27 cellular contexts compared by ENCODE assay signal in genomic region chr18:2894841-2895370, GRCh38. TPM values are rescaled to one million over a fixed set of nuclear protein-coding genes. Genes with fewer than 3 reads are reported as not detected.
DNase-seq lines count a peak whose midpoint lies in the region; ATAC-seq, FAIRE-seq and TF ChIP-seq lines count a peak whose summit lies in the region.
"Had no signal": no experiment of that assay in that cellular context is flagged by ENCODE, and none has a peak within 500 bp of the region (broad histone marks: within the 10 kb centered on the region; RNA-seq: fewer than 3 reads in every experiment).

No MANE protein-coding gene starts in this region.

- H3K4me3 ChIP-seq in mesendoderm (ENCODE audit: low read length) (no peak overlapping the region), smooth muscle cell (no peak overlapping the region)
- H3K4me3 ChIP-seq: adrenal gland, skin epidermis had no signal

- peaks cover 41% of the 10 kb centered on the region for H3K4me1 Mint-ChIP-seq in activated CD4-positive, alpha-beta T cell treated with anti-CD3 and anti-CD28 coated beads for 36 hours
- H3K4me1 Mint-ChIP-seq in T-helper 17 cell: peaks cover 31% of the 10 kb centered on the region

- peak overlapping the region; percentile 1 for H3K27ac Mint-ChIP-seq in activated CD4-positive, alpha-beta T cell treated with anti-CD3 and anti-CD28 coated beads for 36 hours
- H3K27ac Mint-ChIP-seq in T-helper 17 cell: peak overlapping the region; percentile 79
- H3K27ac Mint-ChIP-seq: activated naive CD4-positive, alpha-beta T cell treated with anti-CD3 and anti-CD28 coated beads for 36 hours had no signal

- CTCF ChIA-PET in activated CD4-positive, alpha-beta T cell treated with anti-CD3 and anti-CD28 coated beads for 36 hours (lab: Charles Lee): interaction anchor here (0.5 to 1.2 kb wide), 3 partner anchors 18 to 90 kb away, joined by 3 to 6 read pairs (median 3); no protein-coding TSS in a partner anchor

- H3F3A ChIP-seq in smooth muscle cell (ENCODE audit: low read depth): no peaks in the 10 kb centered on the region

- H3K79me2 ChIP-seq in mesendoderm (ENCODE audit: control insufficient read depth, insufficient read depth, low read length) (no peaks in the 10 kb centered on the region), smooth muscle cell (ENCODE audit: low read depth) (no peaks in the 10 kb centered on the region)

- no peak overlapping the region for H4K5ac ChIP-seq in mesendoderm (ENCODE audit: low read length)

- DNase-seq in activated CD4-positive, alpha-beta T cell treated with anti-CD3 and anti-CD28 coated beads for 36 hours: no peak
- DNase-seq in activated CD4-positive, alpha-beta T cell treated with anti-CD3 and anti-CD28 coated beads for 1 hour: no peak
- DNase-seq in D721Med (ENCODE audit: insufficient read length, low spot score) (peak; percentile 59), T-helper 17 cell (no peak), mesendoderm (peak; percentile 51), smooth muscle cell (lab: John Stamatoyannopoulos, UW; ENCODE audit: unreplicated experiment) (no peak)
- DNase-seq: activated CD4-positive, alpha-beta T cell treated with anti-CD3 and anti-CD28 coated beads for 48 hours; activated naive CD4-positive, alpha-beta T cell treated with anti-CD3 and anti-CD28 coated beads for 36 hours; adrenal gland; GOT3; hippocampal formation; mammary epithelial cell; NCI-H1092 treated with DMSO at 0.1 percent for 48 hours; NCI-H187; NCI-H2171; NCI-H524; SK-N-SH; stimulated activated naive CD4-positive, alpha-beta T cell; T-helper 9 cell had no signal

- no peak overlapping the region for H3K18ac ChIP-seq in mesendoderm (ENCODE audit: low read length)

- H3K79me1 ChIP-seq in mesendoderm (ENCODE audit: low read length): no peaks in the 10 kb centered on the region

- H3K56ac ChIP-seq in mesendoderm (ENCODE audit: low read length): no peak overlapping the region

- H2BK15ac ChIP-seq in mesendoderm (replicated peaks; ENCODE audit: low read depth): no peak overlapping the region

- no peaks in the 10 kb centered on the region for H4K20me1 ChIP-seq in smooth muscle cell (ENCODE audit: low read depth)

- H3K23ac ChIP-seq in mesendoderm (ENCODE audit: low read length): no peak overlapping the region

- no peak overlapping the region for H2AK5ac ChIP-seq in mesendoderm (ENCODE audit: low read length)

- H3K9me3 Mint-ChIP-seq in activated CD4-positive, alpha-beta T cell treated with anti-CD3 and anti-CD28 coated beads for 36 hours (ENCODE audit: low read depth): peaks cover 9% of the 10 kb centered on the region

- H3K9ac ChIP-seq in mesendoderm (ENCODE audit: low read length) (no peak overlapping the region), smooth muscle cell (ENCODE audit: low read depth) (no peak overlapping the region)
- H3K9ac ChIP-seq: SK-N-SH had no signal

- H3K4me3 Mint-ChIP-seq in activated CD4-positive, alpha-beta T cell treated with anti-CD3 and anti-CD28 coated beads for 36 hours: no peak overlapping the region
- H3K4me3 Mint-ChIP-seq in T-helper 17 cell: no peak overlapping the region
- H3K4me3 Mint-ChIP-seq: activated naive CD4-positive, alpha-beta T cell treated with anti-CD3 and anti-CD28 coated beads for 36 hours; natural killer cell treated with Interleukin-12 subunit alpha and Interleukin-12 subunit beta and Interleukin-15 and Interleukin-18, amount 100 ng/mL, for 72 hours had no signal

- H3K36me3 Mint-ChIP-seq in activated CD4-positive, alpha-beta T cell treated with anti-CD3 and anti-CD28 coated beads for 36 hours (ENCODE audit: low read depth): peaks cover 16% of the 10 kb centered on the region
- no peaks in the 10 kb centered on the region for H3K36me3 Mint-ChIP-seq in T-helper 17 cell (ENCODE audit: low read depth)
- H3K36me3 Mint-ChIP-seq: brain; natural killer cell treated with Interleukin-12 subunit alpha and Interleukin-12 subunit beta and Interleukin-15 and Interleukin-18, amount 100 ng/mL, for 72 hours had no signal

- H2BK120ac ChIP-seq in mesendoderm (ENCODE audit: low read depth, low read length): no peak overlapping the region

- no CpG with 5 or more reads among the region's 2 CpGs for WGBS in mesendoderm (ENCODE audit: extremely low coverage, insufficient coverage, low lambda C conversion rate)
- WGBS in smooth muscle cell (ENCODE audit: low lambda C conversion rate): 73% methylated on average over 2 of the region's 2 CpGs

- H3K27ac ChIP-seq in mesendoderm (ENCODE audit: low read depth, low read length) (no peak overlapping the region), smooth muscle cell (ENCODE audit: low read depth) (no peak overlapping the region)
- H3K27ac ChIP-seq: adrenal gland, skin epidermis had no signal

- no peaks in the 10 kb centered on the region for H3K4me1 ChIP-seq in mesendoderm (ENCODE audit: control insufficient read depth, low read depth, low read length)
- H3K4me1 ChIP-seq in smooth muscle cell (ENCODE audit: low read depth): peaks cover 13% of the 10 kb centered on the region
- H3K4me1 ChIP-seq: adrenal gland had no signal

- H3K4me2 ChIP-seq in mesendoderm (ENCODE audit: low read length): no peak overlapping the region
- no peak overlapping the region for H3K4me2 ChIP-seq in smooth muscle cell
- H3K4me2 ChIP-seq: SK-N-SH had no signal

- no peak for TF ChIP-seq POLR2A in GM18505 (IDR thresholded peaks at IDR 0.05; ENCODE audit: borderline replicate concordance, extremely low read depth, insufficient read depth, insufficient read length)

- intact Hi-C loops in activated CD4-positive, alpha-beta T cell treated with anti-CD3 and anti-CD28 coated beads for 36 hours (cut with DNase I, micrococcal nuclease): no loop called here

- ATAC-seq in activated CD4-positive, alpha-beta T cell treated with anti-CD3 and anti-CD28 coated beads for 36 hours: no peak
- ATAC-seq in T-helper 17 cell (no peak), HG02678 (IDR thresholded peaks at IDR 0.05; ENCODE audit: unreplicated experiment) (no peak), GM18505 (IDR thresholded peaks at IDR 0.05; ENCODE audit: unreplicated experiment) (no peak)

- H4K8ac ChIP-seq in mesendoderm (ENCODE audit: low read depth, low read length): no peak overlapping the region

- no peaks in the 10 kb centered on the region for H3K36me3 ChIP-seq in mesendoderm (ENCODE audit: control insufficient read depth, insufficient read depth, low read length)
- no peaks in the 10 kb centered on the region for H3K36me3 ChIP-seq in smooth muscle cell (ENCODE audit: low read depth)
- H3K36me3 ChIP-seq: adrenal gland had no signal

- no peaks in the 10 kb centered on the region for H3K9me3 ChIP-seq in T-helper 17 cell (ENCODE audit: control insufficient read depth, low read length, poor library complexity, severe bottlenecking)
- H3K9me3 ChIP-seq in smooth muscle cell (replicated peaks; ENCODE audit: low read depth): no peaks in the 10 kb centered on the region
- H3K9me3 ChIP-seq: adrenal gland, SK-N-SH had no signal

- H3K27me3 ChIP-seq in mesendoderm (ENCODE audit: insufficient read depth, low read length, poor library complexity) (no peaks in the 10 kb centered on the region), smooth muscle cell (ENCODE audit: low read depth) (no peaks in the 10 kb centered on the region)

- no peak overlapping the region for H2AFZ ChIP-seq in smooth muscle cell (ENCODE audit: low read depth)

- FAIRE-seq in D721Med (lab: Jason Lieb, UNC): peak; percentile 98
- FAIRE-seq: A204.1, endometrium, frontal cortex had no signal

- H3K4ac ChIP-seq in mesendoderm (ENCODE audit: low read depth, low read length): no peak overlapping the region

- POLR2A ChIA-PET in activated CD4-positive, alpha-beta T cell treated with anti-CD3 and anti-CD28 coated beads for 36 hours (lab: Charles Lee): interaction anchor here (0.6 kb wide), 1 partner anchor 291 kb away, joined by 4 read pairs; no protein-coding TSS in a partner anchor

- no peaks in the 10 kb centered on the region for H3K27me3 Mint-ChIP-seq in activated CD4-positive, alpha-beta T cell treated with anti-CD3 and anti-CD28 coated beads for 36 hours
- H3K27me3 Mint-ChIP-seq in T-helper 17 cell: no peaks in the 10 kb centered on the region
- H3K27me3 Mint-ChIP-seq: brain had no signal

- TF ChIP-seq CTCF in D721Med (IDR thresholded peaks at IDR 0.05; ENCODE audit: insufficient read depth, missing control alignments) (no peak), smooth muscle cell (IDR thresholded peaks at IDR 0.05; ENCODE audit: borderline replicate concordance, insufficient read depth, poor library complexity, severe bottlenecking) (no peak)

- no peak overlapping the region for H2BK5ac ChIP-seq in mesendoderm (ENCODE audit: low read length)

RNA-seq across cellular contexts. Expression of gene EMILIN2, which starts 48.1 kb away (rescaled TPM):
- 10 to 100 TPM; 12.0 to 15.7 TPM for total RNA-seq in activated CD4-positive, alpha-beta T cell treated with anti-CD3 and anti-CD28 coated beads for 36 hours
- total RNA-seq in T-helper 17 cell (1 to 10 TPM; 5.8 to 9.9 TPM), smooth muscle cell (6.5 and 14.7 TPM in 2 replicates)
- polyA plus RNA-seq in mesendoderm (2013, experiment 1 of 2): 7.1 TPM
- polyA plus RNA-seq in mesendoderm (2013, experiment 2 of 2): 6.9 TPM
- polyA plus RNA-seq in smooth muscle cell: 22.9 and 27.3 TPM in 2 replicates

Comparison
In these comparisons a context has a peak if more than half of its experiments do, and no peak if none do; other contexts are left out.
1. DNase-seq: peak in D721Med (single experiment) and mesendoderm (single experiment); none in activated CD4-positive, alpha-beta T cell treated with anti-CD3 and anti-CD28 coated beads for 36 hours (single experiment), activated CD4-positive, alpha-beta T cell treated with anti-CD3 and anti-CD28 coated beads for 1 hour (single experiment), T-helper 17 cell (0 of 3) and smooth muscle cell (single experiment).